In genomic region chr12:24748326-24748725, GRCh38 we compare ENCODE assay signal across 21 cellular contexts.
"Had no signal": no experiment of that assay in that cellular context is flagged by ENCODE, and none has a peak within 500 bp of the region (broad histone marks: within the 10 kb centered on the region; RNA-seq: fewer than 3 reads in every experiment).

No MANE protein-coding gene starts in this region.

- H3K9me3 Mint-ChIP-seq: activated CD4-positive, alpha-beta memory T cell treated with anti-CD3 and anti-CD28 coated beads for 36 hours; activated naive CD8-positive, alpha-beta T cell treated with anti-CD3 and anti-CD28 coated beads, Interleukin-2, amount 10 ng/mL, durations not matched to agents 7 days and 5 days; effector memory CD8-positive, alpha-beta T cell; naive thymus-derived CD8-positive, alpha-beta T cell; stimulated activated naive B cell treated with anti-CD40 and anti-IgM and Interleukin-4, amounts not matched to agents 10 μg/mL and 1 μg/mL and 100 μg/mL, for 72 hours had no signal

- H3K36me3 ChIP-seq: thoracic aorta, upper lobe of left lung, WERI-Rb-1 had no signal

- H3K4me3 ChIP-seq: body of pancreas, thoracic aorta, upper lobe of left lung had no signal

- FAIRE-seq: islet of Langerhans had no signal

- H3K27me3 Mint-ChIP-seq: activated CD4-positive, alpha-beta memory T cell treated with anti-CD3 and anti-CD28 coated beads for 36 hours; effector memory CD8-positive, alpha-beta T cell had no signal

- H3K4me1 ChIP-seq: upper lobe of left lung had no signal

- ATAC-seq: body of pancreas; effector memory CD8-positive, alpha-beta T cell; left cardiac atrium; naive thymus-derived CD8-positive, alpha-beta T cell; stimulated activated naive B cell treated with anti-CD40 and anti-IgM and Interleukin-4, amounts not matched to agents 10 μg/mL and 1 μg/mL and 100 μg/mL, for 72 hours had no signal

- H3K4me1 Mint-ChIP-seq: activated naive CD8-positive, alpha-beta T cell treated with anti-CD3 and anti-CD28 coated beads, Interleukin-2, amount 10 ng/mL, durations not matched to agents 7 days and 5 days; naive thymus-derived CD8-positive, alpha-beta T cell had no signal

- H3K36me3 Mint-ChIP-seq: activated CD4-positive, alpha-beta memory T cell treated with anti-CD3 and anti-CD28 coated beads for 36 hours; activated naive CD8-positive, alpha-beta T cell treated with anti-CD3 and anti-CD28 coated beads, Interleukin-2, amount 10 ng/mL, durations not matched to agents 7 days and 5 days; naive thymus-derived CD8-positive, alpha-beta T cell; stimulated activated naive B cell treated with anti-CD40 and anti-IgM and Interleukin-4, amounts not matched to agents 10 μg/mL and 1 μg/mL and 100 μg/mL, for 72 hours had no signal

- H3K9me3 ChIP-seq: body of pancreas, thoracic aorta, upper lobe of left lung had no signal

- H3K27ac ChIP-seq: body of pancreas, thoracic aorta, upper lobe of left lung, WERI-Rb-1 had no signal

- H3K27ac Mint-ChIP-seq: activated CD4-positive, alpha-beta memory T cell treated with anti-CD3 and anti-CD28 coated beads for 36 hours; activated naive CD8-positive, alpha-beta T cell treated with anti-CD3 and anti-CD28 coated beads, Interleukin-2, amount 10 ng/mL, durations not matched to agents 7 days and 5 days; effector memory CD8-positive, alpha-beta T cell; naive thymus-derived CD8-positive, alpha-beta T cell; stimulated activated naive B cell treated with anti-CD40 and anti-IgM and Interleukin-4, amounts not matched to agents 10 μg/mL and 1 μg/mL and 100 μg/mL, for 72 hours had no signal

- H3K27me3 ChIP-seq: body of pancreas, upper lobe of left lung had no signal

- DNase-seq: activated CD4-positive, alpha-beta memory T cell treated with anti-CD3 and anti-CD28 coated beads for 36 hours; activated naive CD8-positive, alpha-beta T cell treated with anti-CD3 and anti-CD28 coated beads, Interleukin-2, amount 10 ng/mL, durations not matched to agents 7 days and 5 days; activated T-cell treated with anti-CD3 and anti-CD28 coated beads for 4 hours; amygdala; body of pancreas; caudate nucleus; effector memory CD8-positive, alpha-beta T cell; foreskin fibroblast; hypothalamus; left cardiac atrium; mesenchymal stem cell; naive thymus-derived CD8-positive, alpha-beta T cell; nucleus accumbens; posterior cingulate gyrus; retina; stimulated activated naive B cell treated with anti-CD40 and anti-IgM and Interleukin-4, amounts not matched to agents 10 μg/mL and 1 μg/mL and 100 μg/mL, for 72 hours; T-helper 2 cell; upper lobe of left lung; WERI-Rb-1 had no signal

- H3K4me3 Mint-ChIP-seq: activated CD4-positive, alpha-beta memory T cell treated with anti-CD3 and anti-CD28 coated beads for 36 hours; activated naive CD8-positive, alpha-beta T cell treated with anti-CD3 and anti-CD28 coated beads, Interleukin-2, amount 10 ng/mL, durations not matched to agents 7 days and 5 days; effector memory CD8-positive, alpha-beta T cell; naive thymus-derived CD8-positive, alpha-beta T cell; stimulated activated naive B cell treated with anti-CD40 and anti-IgM and Interleukin-4, amounts not matched to agents 10 μg/mL and 1 μg/mL and 100 μg/mL, for 72 hours had no signal
